28 cellular contexts compared by ENCODE assay signal in genomic region chr2:43415582-43415981, GRCh38.
A peak's percentile ranks its signal among the peaks of the same experiment; 100 is the strongest.
DNase-seq lines count a peak whose midpoint lies in the region; ATAC-seq, FAIRE-seq and TF ChIP-seq lines count a peak whose summit lies in the region.
"Had no signal": no experiment of that assay in that cellular context is flagged by ENCODE, and none has a peak within 500 bp of the region (broad histone marks: within the 10 kb centered on the region; RNA-seq: fewer than 3 reads in every experiment).

No MANE protein-coding gene starts in this region.

- peak overlapping the region; percentile 53 to 90 (median 81) for H3K27ac Mint-ChIP-seq in CD14-positive monocyte
- peak overlapping the region; percentile 93 for H3K27ac Mint-ChIP-seq in neural progenitor cell
- H3K27ac Mint-ChIP-seq: activated CD8-positive, alpha-beta T cell treated with anti-CD3 and anti-CD28 coated beads, Interleukin-2, amount 10 ng/mL, durations not matched to agents 7 days and 5 days; activated naive CD4-positive, alpha-beta T cell treated with anti-CD3 and anti-CD28 coated beads, Interleukin-2, amount 50 U/mL, for 72 hours; progenitor cell of endocrine pancreas had no signal

- peaks cover 12 to 17% of the 10 kb centered on the region in 2 donors for H3K36me3 Mint-ChIP-seq in CD14-positive monocyte
- H3K36me3 Mint-ChIP-seq in neural progenitor cell: peaks cover 2% of the 10 kb centered on the region

- H3K36me3 ChIP-seq in esophagus squamous epithelium: no peaks in the 10 kb centered on the region
- no peaks in the 10 kb centered on the region for H3K36me3 ChIP-seq in neural progenitor cell
- peaks cover 0 to 5% (median 0%) of the 10 kb centered on the region in 5 donors for H3K36me3 ChIP-seq in subcutaneous abdominal adipose tissue (ENCODE audit: control insufficient read depth in 5 of 5, insufficient read depth in 5 of 5, low read length in 5 of 5)
- H3K36me3 ChIP-seq in small intestine (ENCODE audit: control insufficient read depth in 2 of 2, insufficient read depth in 2 of 2, low read length in 2 of 2): no peaks in the 10 kb centered on the region
- H3K36me3 ChIP-seq: upper lobe of right lung had no signal

- no peak for TF ChIP-seq POLR2A in esophagus squamous epithelium (IDR thresholded peaks at IDR 0.05)

- no peak overlapping the region for H3K4me2 ChIP-seq in neural progenitor cell
- H3K4me2 ChIP-seq: hepatocyte had no signal

- H3K9me3 Mint-ChIP-seq in CD14-positive monocyte (peaks cover 0 to 3% (median 0%) of the 10 kb centered on the region in 7 donors), neural progenitor cell (no peaks in the 10 kb centered on the region)
- H3K9me3 Mint-ChIP-seq: activated naive CD4-positive, alpha-beta T cell treated with anti-CD3 and anti-CD28 coated beads, Interleukin-2, amount 50 U/mL, for 72 hours; activated T-cell treated with anti-CD3 and anti-CD28 coated beads, Interleukin-2, amount 50 U/mL, for 4 hours; naive B cell had no signal

- H3K27me3 Mint-ChIP-seq in CD14-positive monocyte (ENCODE audit: low read depth in 3 of 3) (no peaks in the 10 kb centered on the region), neural progenitor cell (ENCODE audit: insufficient read depth, low read depth) (peaks cover 7% of the 10 kb centered on the region)
- H3K27me3 Mint-ChIP-seq: naive B cell had no signal

- no peaks in the 10 kb centered on the region for H3F3A ChIP-seq in neural progenitor cell (ENCODE audit: low read depth)

- H3K4me3 Mint-ChIP-seq in CD14-positive monocyte: no peak overlapping the region
- no peak overlapping the region for H3K4me3 Mint-ChIP-seq in neural progenitor cell
- H3K4me3 Mint-ChIP-seq: activated CD8-positive, alpha-beta T cell treated with anti-CD3 and anti-CD28 coated beads, Interleukin-2, amount 10 ng/mL, durations not matched to agents 7 days and 5 days; activated T-cell treated with anti-CD3 and anti-CD28 coated beads, Interleukin-2, amount 50 U/mL, for 4 hours; naive B cell had no signal

- H3K4me3 ChIP-seq in esophagus squamous epithelium (no peak overlapping the region), neural progenitor cell (no peak overlapping the region), subcutaneous abdominal adipose tissue (ENCODE audit: low read depth in 1 of 5, low read length in 5 of 5) (no peak overlapping the region), small intestine (ENCODE audit: low read depth in 1 of 2, low read length in 2 of 2) (no peak overlapping the region)
- H3K4me3 ChIP-seq: GM12878, hepatocyte, SJCRH30, upper lobe of right lung had no signal

- H3K4me1 ChIP-seq in esophagus squamous epithelium: peaks cover 34 to 98% (median 68%) of the 10 kb centered on the region in 3 donors
- peaks cover 5% of the 10 kb centered on the region for H3K4me1 ChIP-seq in neural progenitor cell
- peaks cover 0 to 19% (median 13%) of the 10 kb centered on the region in 5 donors for H3K4me1 ChIP-seq in subcutaneous abdominal adipose tissue (ENCODE audit: control insufficient read depth in 5 of 5, insufficient read depth in 5 of 5, low read length in 5 of 5)
- H3K4me1 ChIP-seq in small intestine (ENCODE audit: control insufficient read depth in 2 of 2, insufficient read depth in 1 of 2, low read depth in 1 of 2, low read length in 1 of 2): peaks cover 0 to 3% of the 10 kb centered on the region in 2 donors
- H3K4me1 ChIP-seq: upper lobe of right lung had no signal

- peaks cover 80% of the 10 kb centered on the region for H3K4me1 Mint-ChIP-seq in CD14-positive monocyte
- peaks cover 39% of the 10 kb centered on the region for H3K4me1 Mint-ChIP-seq in neural progenitor cell

- ATAC-seq in HG02759 (IDR thresholded peaks at IDR 0.05; ENCODE audit: unreplicated experiment): no peak
- ATAC-seq: activated CD8-positive, alpha-beta T cell treated with anti-CD3 and anti-CD28 coated beads, Interleukin-2, amount 10 ng/mL, durations not matched to agents 7 days and 5 days; activated naive CD4-positive, alpha-beta T cell treated with anti-CD3 and anti-CD28 coated beads, Interleukin-2, amount 50 U/mL, for 72 hours; activated T-cell treated with anti-CD3 and anti-CD28 coated beads, Interleukin-2, amount 50 U/mL, for 4 hours; GM12878; PC-3; upper lobe of right lung had no signal

- FAIRE-seq in small intestine (lab: Jason Lieb, UNC): no peak
- FAIRE-seq: colon, endometrium, GM12878, H54 had no signal

- no peaks in the 10 kb centered on the region for H3K9me3 ChIP-seq in esophagus squamous epithelium
- H3K9me3 ChIP-seq in neural progenitor cell (ENCODE audit: low read depth): no peaks in the 10 kb centered on the region
- H3K9me3 ChIP-seq in subcutaneous abdominal adipose tissue (ENCODE audit: control insufficient read depth in 5 of 5, low read length in 5 of 5): no peaks in the 10 kb centered on the region
- H3K9me3 ChIP-seq in small intestine (ENCODE audit: control insufficient read depth, low read depth): no peaks in the 10 kb centered on the region
- H3K9me3 ChIP-seq: SJCRH30, upper lobe of right lung had no signal

- H3K9ac ChIP-seq in neural progenitor cell: no peak overlapping the region
- H3K9ac ChIP-seq in subcutaneous abdominal adipose tissue (ENCODE audit: low read length in 5 of 5): no peak overlapping the region

- no peaks in the 10 kb centered on the region for H3K27me3 ChIP-seq in esophagus squamous epithelium
- no peaks in the 10 kb centered on the region for H3K27me3 ChIP-seq in neural progenitor cell
- no peaks in the 10 kb centered on the region for H3K27me3 ChIP-seq in subcutaneous abdominal adipose tissue (ENCODE audit: control insufficient read depth in 5 of 5, insufficient read depth in 4 of 5, low read length in 5 of 5)
- H3K27me3 ChIP-seq in small intestine (ENCODE audit: control insufficient read depth in 2 of 2, insufficient read depth in 2 of 2, low read length in 2 of 2): no peaks in the 10 kb centered on the region
- H3K27me3 ChIP-seq: hepatocyte, SJCRH30, upper lobe of right lung had no signal

- 22 to 48% methylated on average over 2 to 7 of the region's 7 CpGs for WGBS in esophagus squamous epithelium, 2 donors
- WGBS in small intestine, 3 donors: 73 to 93% (median 92%) methylated on average over 7 of the region's 7 CpGs

- no peak for TF ChIP-seq CTCF in CD14-positive monocyte (IDR thresholded peaks at IDR 0.05)
- TF ChIP-seq CTCF in esophagus squamous epithelium (IDR thresholded peaks at IDR 0.05): no peak
- TF ChIP-seq CTCF in neural progenitor cell (IDR thresholded peaks at IDR 0.05): no peak
- TF ChIP-seq CTCF in GM10266 (IDR thresholded peaks at IDR 0.05; ENCODE audit: control insufficient read depth, insufficient read depth, low read depth, missing control alignments): no peak

- intact Hi-C loops in CD14-positive monocyte (cut with micrococcal nuclease) (no loop called here), esophagus squamous epithelium (cut with DNase I) (no loop called here)

- no peak overlapping the region for H2AFZ ChIP-seq in neural progenitor cell (replicated peaks)
- H2AFZ ChIP-seq: hepatocyte had no signal

- H3K27ac ChIP-seq in esophagus squamous epithelium: peak overlapping the region; percentile 69 to 79 (median 74)
- H3K27ac ChIP-seq in neural progenitor cell: no peak overlapping the region
- peak overlapping the region; percentile 14 for H3K27ac ChIP-seq in subcutaneous abdominal adipose tissue (ENCODE audit: low read depth, low read length)
- peak overlapping the region in 1 of 2 donors; percentile 65 for H3K27ac ChIP-seq in small intestine (ENCODE audit: low read depth in 1 of 2, low read length in 1 of 2)
- H3K27ac ChIP-seq: hepatocyte, SJCRH30, upper lobe of right lung had no signal

- no peaks in the 10 kb centered on the region for H3K79me2 ChIP-seq in neural progenitor cell (ENCODE audit: low read depth)
- H3K79me2 ChIP-seq: hepatocyte had no signal

- H4K20me1 ChIP-seq in neural progenitor cell (ENCODE audit: low read depth): no peaks in the 10 kb centered on the region

- DNase-seq in CD14-positive monocyte (ENCODE audit: low spot score): no peak
- no peak for DNase-seq in esophagus squamous epithelium (lab: John Stamatoyannopoulos, UW)
- no peak for DNase-seq in neural progenitor cell (ENCODE audit: low spot score)
- DNase-seq in GM10266 (ENCODE audit: extremely low spot score): no peak
- no peak for DNase-seq in HUDEP-2 (lab: John Stamatoyannopoulos, UW; ENCODE audit: unreplicated experiment in 76 of 76)
- DNase-seq in small intestine: no peak
- DNase-seq: activated CD4-positive, CD25-positive, alpha-beta regulatory T cell; activated CD8-positive, alpha-beta T cell treated with anti-CD3 and anti-CD28 coated beads, Interleukin-2, amount 10 ng/mL, durations not matched to agents 7 days and 5 days; activated T-cell treated with anti-CD3 and anti-CD28 coated beads, Interleukin-2, amount 50 U/mL, for 4 hours; DMS153; GF-D8; naive B cell; NCI-H1436; NCI-H774; PC-3; SJCRH30; stimulated activated CD4-positive, alpha-beta T cell treated with anti-CD3 and anti-CD28 coated beads, Interleukin-15, amount 100 ng/mL, for 24 hours; T-helper 2 cell; upper lobe of right lung had no signal
